ENCODE assay signal across 26 cellular contexts in the genomic region with DNA sequence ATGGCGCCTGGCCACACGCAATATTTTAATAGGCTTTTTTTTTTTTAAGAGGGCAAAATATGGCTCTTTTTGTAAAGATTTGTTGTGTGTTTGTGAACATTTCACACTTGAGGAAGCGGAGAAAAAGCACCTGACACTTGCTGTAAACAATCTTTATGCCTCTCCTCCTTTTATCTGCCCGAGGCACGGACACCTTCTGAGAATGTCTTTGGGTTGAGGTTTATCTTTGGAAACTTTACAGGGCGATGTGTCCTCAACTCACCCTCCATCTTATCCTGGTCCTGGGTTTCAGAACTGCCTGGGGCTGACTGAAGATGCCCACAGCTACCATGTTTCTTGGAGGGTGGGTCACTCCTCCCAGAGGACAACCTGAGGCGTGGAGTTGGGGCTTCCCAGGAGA.
"Had no signal": no experiment of that assay in that cellular context is flagged by ENCODE, and none has a peak within 500 bp of the region (broad histone marks: within the 10 kb centered on the region; RNA-seq: fewer than 3 reads in every experiment).

No MANE protein-coding gene starts in this region.

- H3K27ac ChIP-seq: ascending aorta, body of pancreas, cardiac muscle cell, SK-N-MC had no signal

- H3K9me3 ChIP-seq: ascending aorta, body of pancreas had no signal

- H3K9me3 Mint-ChIP-seq: activated naive CD4-positive, alpha-beta T cell treated with anti-CD3 and anti-CD28 coated beads, Interleukin-2, amount 50 U/mL, for 24 hours had no signal

- H3K4me3 Mint-ChIP-seq: activated CD8-positive, alpha-beta T cell treated with anti-CD3 and anti-CD28 coated beads, Interleukin-2, amount 10 ng/mL, durations not matched to agents 7 days and 5 days; activated naive CD4-positive, alpha-beta T cell treated with anti-CD3 and anti-CD28 coated beads, Interleukin-2, amount 50 U/mL, for 24 hours had no signal

- H3K27ac Mint-ChIP-seq: activated CD8-positive, alpha-beta T cell treated with anti-CD3 and anti-CD28 coated beads, Interleukin-2, amount 10 ng/mL, durations not matched to agents 7 days and 5 days; activated naive CD4-positive, alpha-beta T cell treated with anti-CD3 and anti-CD28 coated beads, Interleukin-2, amount 50 U/mL, for 24 hours had no signal

- H3K36me3 ChIP-seq: ascending aorta, cardiac muscle cell had no signal

- DNase-seq: activated CD4-positive, alpha-beta T cell treated with anti-CD3 and anti-CD28 coated beads for 48 hours; activated CD4-positive, alpha-beta T cell treated with anti-CD3 and anti-CD28 coated beads, Interleukin-2, amount 50 U/mL, for 4 hours; activated CD8-positive, alpha-beta memory T cell treated with anti-CD3 and anti-CD28 coated beads, Interleukin-2, amount 50 U/mL, for 48 hours; activated CD8-positive, alpha-beta T cell treated with anti-CD3 and anti-CD28 coated beads, Interleukin-2, amount 10 ng/mL, durations not matched to agents 7 days and 5 days; activated T-cell treated with anti-CD3 and anti-CD28 coated beads, Interleukin-2, amount 50 U/mL, for 1 hour; amniotic stem cell; body of pancreas; Kasumi-1; NCI-H1092; NCI-H1417; NCI-H1694; NCI-H2029; NCI-H2107; NCI-H345; NCI-H510A; NCI-H526 treated with DMSO at 0.1 percent for 48 hours; NCI-H82; RPMI8226; T-helper 1 cell had no signal

- H3K27me3 ChIP-seq: ascending aorta, body of pancreas, cardiac muscle cell had no signal

- H3K4me3 ChIP-seq: body of pancreas, cardiac muscle cell, SK-N-MC had no signal

- ATAC-seq: activated CD4-positive, CD25-positive, alpha-beta regulatory T cell treated with anti-CD3 and anti-CD28 coated beads, Interleukin-2, amount 50 U/mL, for 24 hours; activated CD8-positive, alpha-beta T cell treated with anti-CD3 and anti-CD28 coated beads, Interleukin-2, amount 10 ng/mL, durations not matched to agents 7 days and 5 days; body of pancreas; Panc1; Right ventricle myocardium inferior had no signal

- H3K4me1 Mint-ChIP-seq: activated naive CD4-positive, alpha-beta T cell treated with anti-CD3 and anti-CD28 coated beads, Interleukin-2, amount 50 U/mL, for 24 hours had no signal

- H3K36me3 Mint-ChIP-seq: activated naive CD4-positive, alpha-beta T cell treated with anti-CD3 and anti-CD28 coated beads, Interleukin-2, amount 50 U/mL, for 24 hours had no signal
